ENCODE assay signal across 13 cellular contexts in the genomic region with DNA sequence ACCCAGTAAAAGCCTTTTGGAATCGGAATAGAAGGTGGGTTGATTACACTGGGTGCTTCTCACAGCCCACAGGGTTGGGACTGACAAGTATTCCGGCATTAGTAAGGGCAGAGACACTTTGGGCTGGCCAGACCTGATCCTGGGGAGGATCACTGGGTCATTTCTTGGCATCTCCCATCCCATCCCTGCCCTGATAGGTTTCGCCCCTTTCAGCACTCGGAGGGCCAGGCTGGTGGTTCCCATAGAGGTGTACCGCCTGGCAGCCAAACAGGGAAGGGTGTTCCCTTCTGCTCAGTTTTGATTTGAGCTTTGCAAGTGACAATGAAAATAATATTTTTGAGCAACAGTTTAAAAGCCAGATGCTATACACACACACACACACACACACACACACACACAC. TPM values are rescaled to one million over a fixed set of nuclear protein-coding genes. Genes with fewer than 3 reads are reported as not detected.
A peak's percentile ranks its signal among the peaks of the same experiment; 100 is the strongest.
DNase-seq lines count a peak whose midpoint lies in the region; ATAC-seq and TF ChIP-seq lines count a peak whose summit lies in the region.
"Had no signal": no experiment of that assay in that cellular context is flagged by ENCODE, and none has a peak within 500 bp of the region (broad histone marks: within the 10 kb centered on the region; RNA-seq: fewer than 3 reads in every experiment).

No MANE protein-coding gene starts in this region.

- H3K27ac ChIP-seq in aorta (ENCODE audit: low read depth in 1 of 2, low read length in 2 of 2) (no peak overlapping the region), PC-9 (no peak overlapping the region), SK-N-SH (ENCODE audit: low read depth in 2 of 2, low read length in 1 of 2) (no peak overlapping the region)

- H3K36me3 Mint-ChIP-seq in stimulated activated naive CD8-positive, alpha-beta T cell treated with anti-CD3 and anti-CD28 coated beads, Interleukin-15, Interleukin-2, amounts not matched to agents 100 ng/mL and 50 ng/mL, for 24 hours (ENCODE audit: low read depth), result no peaks in the 10 kb centered on the region
- no peaks in the 10 kb centered on the region for H3K36me3 Mint-ChIP-seq in nephron progenitor cell (ENCODE audit: low read depth)
- H3K36me3 Mint-ChIP-seq: CD4-positive, CD25-positive, alpha-beta regulatory T cell had no signal

- H3K4me1 Mint-ChIP-seq in stimulated activated naive CD8-positive, alpha-beta T cell treated with anti-CD3 and anti-CD28 coated beads, Interleukin-15, Interleukin-2, amounts not matched to agents 100 ng/mL and 50 ng/mL, for 24 hours (ENCODE audit: low read depth), result peaks cover 22% of the 10 kb centered on the region
- peaks cover 5% of the 10 kb centered on the region for H3K4me1 Mint-ChIP-seq in nephron progenitor cell

- no peak overlapping the region for H3K9ac ChIP-seq in SK-N-SH

- H3K4me3 Mint-ChIP-seq in stimulated activated naive CD8-positive, alpha-beta T cell treated with anti-CD3 and anti-CD28 coated beads, Interleukin-15, Interleukin-2, amounts not matched to agents 100 ng/mL and 50 ng/mL, for 24 hours, result peak overlapping the region; percentile 65
- peak overlapping the region; percentile 51 for H3K4me3 Mint-ChIP-seq in nephron progenitor cell
- H3K4me3 Mint-ChIP-seq: CD4-positive, CD25-positive, alpha-beta regulatory T cell had no signal

- H3K9me3 Mint-ChIP-seq in stimulated activated naive CD8-positive, alpha-beta T cell treated with anti-CD3 and anti-CD28 coated beads, Interleukin-15, Interleukin-2, amounts not matched to agents 100 ng/mL and 50 ng/mL, for 24 hours, result no peaks in the 10 kb centered on the region
- peaks cover 19% of the 10 kb centered on the region for H3K9me3 Mint-ChIP-seq in nephron progenitor cell

- BruUV-seq in PC-9 (replicated peaks; lab: Mats Ljungman, UMichigan), result no TSS peak

- H3K27me3 ChIP-seq in aorta (ENCODE audit: control insufficient read depth in 1 of 2, insufficient read depth in 2 of 2, low read length in 1 of 2), result no peaks in the 10 kb centered on the region
- H3K27me3 ChIP-seq in PC-9 (ENCODE audit: insufficient read depth, low read depth), result no peaks in the 10 kb centered on the region
- peaks cover 8% of the 10 kb centered on the region; the same call in 1 of the 2 replicates for H3K27me3 ChIP-seq in SK-N-SH (ENCODE audit: insufficient read depth)

- H3K4me3 ChIP-seq in choroid plexus epithelial cell (ENCODE audit: low read depth, low read length), result peak overlapping the region; percentile 48
- no peak overlapping the region for H3K4me3 ChIP-seq in aorta (ENCODE audit: low read length in 2 of 2)
- H3K4me3 ChIP-seq in PC-9, result no peak overlapping the region
- H3K4me3 ChIP-seq in SK-N-SH (ENCODE audit: low read depth in 2 of 2, low read length in 1 of 2), result no peak overlapping the region

- DNase-seq in stimulated activated naive CD8-positive, alpha-beta T cell treated with anti-CD3 and anti-CD28 coated beads, Interleukin-15, Interleukin-2, amounts not matched to agents 100 U/mL and 50 U/mL, for 24 hours, result no peak
- no peak for DNase-seq in choroid plexus epithelial cell (ENCODE audit: low read depth)
- no peak for DNase-seq in nephron progenitor cell
- DNase-seq in aorta, result no peak
- DNase-seq in LoVo (ENCODE audit: low spot score), result no peak
- DNase-seq in PC-9, result no peak
- DNase-seq in SK-N-SH, result no peak
- DNase-seq: activated effector memory CD4-positive, alpha-beta T cell treated with Interleukin-2 at 50 U/mL for 16 hours; NCI-H774; stimulated activated naive CD4-positive, alpha-beta T cell had no signal

- intact Hi-C loops in aorta (cut with DNase I), result no loop called here
- intact Hi-C loops in PC-9 (cut with micrococcal nuclease; ENCODE audit: unreplicated experiment), result no loop called here

- TF ChIP-seq CTCF in choroid plexus epithelial cell (conservative IDR thresholded peaks at IDR 0.05; ENCODE audit: low read depth, low read length), result no peak
- no peak for TF ChIP-seq CTCF in nephron progenitor cell (IDR thresholded peaks at IDR 0.05)
- TF ChIP-seq CTCF in PC-9 (conservative IDR thresholded peaks at IDR 0.05), result no peak
- no peak for TF ChIP-seq CTCF in SK-N-SH (IDR thresholded peaks at IDR 0.05)

- H3K4me1 ChIP-seq in aorta (ENCODE audit: control insufficient read depth in 1 of 2, insufficient read depth in 2 of 2, low read length in 2 of 2) (no peaks in the 10 kb centered on the region), PC-9 (replicated peaks; ENCODE audit: insufficient read depth) (peaks cover 5% of the 10 kb centered on the region; the same call in 1 of the 2 replicates), SK-N-SH (ENCODE audit: control insufficient read depth in 1 of 2, insufficient read depth in 2 of 2, low read depth in 1 of 2, low read length in 1 of 2) (no peaks in the 10 kb centered on the region)

- CTCF ChIA-PET in PC-9 (lab: Charles Lee) (interaction anchor here (0.6 kb wide), 1 partner anchor 200 kb away, joined by 5 read pairs; no protein-coding TSS in a partner anchor), SK-N-SH (lab: Yijun Ruan, JAX) (interaction anchor here (1.0 to 2.0 kb wide), 2 partner anchors 38 to 56 kb away, joined by 3 to 9 read pairs; a partner anchor contains a TSS)

- H3K9me2 ChIP-seq in PC-9 (ENCODE audit: insufficient read depth), result no peaks in the 10 kb centered on the region
- H3K9me2 ChIP-seq in SK-N-SH, result no peaks in the 10 kb centered on the region

- no peaks in the 10 kb centered on the region for H3K79me2 ChIP-seq in PC-9 (ENCODE audit: low read depth)
- H3K79me2 ChIP-seq in SK-N-SH (ENCODE audit: insufficient read depth), result no peaks in the 10 kb centered on the region

- POLR2A ChIA-PET in PC-9 (lab: Charles Lee; ENCODE audit: unreplicated experiment), result no interaction called here
- POLR2A ChIA-PET in SK-N-SH (lab: Yijun Ruan, JAX), result no interaction called here

- H3K4me2 ChIP-seq in PC-9 (no peak overlapping the region), SK-N-SH (no peak overlapping the region)

- H3K27me3 Mint-ChIP-seq in stimulated activated naive CD8-positive, alpha-beta T cell treated with anti-CD3 and anti-CD28 coated beads, Interleukin-15, Interleukin-2, amounts not matched to agents 100 ng/mL and 50 ng/mL, for 24 hours, result peaks cover 69% of the 10 kb centered on the region
- peaks cover 39% of the 10 kb centered on the region for H3K27me3 Mint-ChIP-seq in nephron progenitor cell (ENCODE audit: low read depth, poor library complexity)

- no peaks in the 10 kb centered on the region for H3K36me3 ChIP-seq in aorta (ENCODE audit: control insufficient read depth in 1 of 2, insufficient read depth in 2 of 2, low read length in 1 of 2)
- H3K36me3 ChIP-seq in PC-9 (ENCODE audit: low read depth), result no peaks in the 10 kb centered on the region
- no peaks in the 10 kb centered on the region for H3K36me3 ChIP-seq in SK-N-SH (replicated peaks in 1 of 2; ENCODE audit: control insufficient read depth in 1 of 2, insufficient read depth in 2 of 2, low read length in 1 of 2)
- H3K36me3 ChIP-seq: MG63 had no signal

- H3K9me3 ChIP-seq in aorta (ENCODE audit: control insufficient read depth, low read length) (peaks cover 1% of the 10 kb centered on the region), PC-9 (ENCODE audit: insufficient read depth, low read depth) (no peaks in the 10 kb centered on the region), SK-N-SH (no peaks in the 10 kb centered on the region)
- H3K9me3 ChIP-seq: MG63 had no signal

- ATAC-seq in stimulated activated naive CD8-positive, alpha-beta T cell treated with anti-CD3 and anti-CD28 coated beads, Interleukin-15, Interleukin-2, amounts not matched to agents 100 U/mL and 50 U/mL, for 24 hours, result no peak
- ATAC-seq in aorta (ENCODE audit: low FRiP score), result peak; percentile 45

- no peak for TF ChIP-seq RAD21 in SK-N-SH (IDR thresholded peaks at IDR 0.05; ENCODE audit: low read length)

- no peak for TF ChIP-seq EP300 in SK-N-SH (IDR thresholded peaks at IDR 0.05; ENCODE audit: borderline replicate concordance in 1 of 2, low read depth in 1 of 2, low read length in 1 of 2)

- WGBS in aorta, 2 donors, result 66 to 67% methylated on average over 5 of the region's 5 CpGs
- WGBS in SK-N-SH (ENCODE audit: low lambda C conversion rate), result 71% methylated on average over 5 of the region's 5 CpGs

- no peak overlapping the region for H3K27ac Mint-ChIP-seq in stimulated activated naive CD8-positive, alpha-beta T cell treated with anti-CD3 and anti-CD28 coated beads, Interleukin-15, Interleukin-2, amounts not matched to agents 100 ng/mL and 50 ng/mL, for 24 hours
- H3K27ac Mint-ChIP-seq in nephron progenitor cell, result no peak overlapping the region
- H3K27ac Mint-ChIP-seq: CD4-positive, CD25-positive, alpha-beta regulatory T cell had no signal

- no peaks in the 10 kb centered on the region for H4K20me1 ChIP-seq in PC-9 (ENCODE audit: insufficient read depth)
- no peaks in the 10 kb centered on the region for H4K20me1 ChIP-seq in SK-N-SH (ENCODE audit: insufficient read depth)

- H2AFZ ChIP-seq in PC-9, result no peak overlapping the region
- H2AFZ ChIP-seq in SK-N-SH (ENCODE audit: low read depth), result no peak overlapping the region

- H3F3A ChIP-seq in PC-9 (ENCODE audit: insufficient read depth, low read depth) (no peaks in the 10 kb centered on the region), SK-N-SH (replicated peaks; ENCODE audit: insufficient read depth) (no peaks in the 10 kb centered on the region)

TF ChIP-seq in SK-N-SH, 30 proteins besides CTCF, POLR2A, EP300 and RAD21:
- no peak for TF ChIP-seq EZH2phosphoT487 (IDR thresholded peaks at IDR 0.05; ENCODE audit: borderline replicate concordance, low read depth)
- TF ChIP-seq FOXJ3 (CRISPR knock-in tag; IDR thresholded peaks at IDR 0.05), result no peak
- no peak for TF ChIP-seq GABPA (IDR thresholded peaks at IDR 0.05; ENCODE audit: low read depth)
- TF ChIP-seq SMC3 (IDR thresholded peaks at IDR 0.05; ENCODE audit: low read depth, low read length), result no peak

RNA-seq across cellular contexts. Expression of a gene that starts 37.3 kb away (rescaled TPM):
- total RNA-seq in aorta (100 to 1,000 TPM; 114 to 115 TPM), PC-9 (2021) (36.3 and 39.4 TPM in 2 replicates)
- polyA plus RNA-seq in aorta (10 to 100 TPM in 1 of 2 donors, 1 to 10 TPM in 1; 7.3 to 10.4 TPM), SK-N-SH (2012; rRNA removed) (0.08 and 0.20 TPM in 2 replicates)
- 0.10 and 0.12 TPM in 2 replicates for polyA plus RNA-seq in SK-N-SH (2012; cell fraction: cytosol; rRNA removed)
- 0.06 and 0.18 TPM in 2 replicates for polyA plus RNA-seq in SK-N-SH (2012; cell fraction: nucleus; rRNA removed)
- total RNA-seq: CD4-positive, CD25-positive, alpha-beta regulatory T cell had no signal
